Comparison of ENCODE assay signal across 2 cellular contexts in the genomic region with DNA sequence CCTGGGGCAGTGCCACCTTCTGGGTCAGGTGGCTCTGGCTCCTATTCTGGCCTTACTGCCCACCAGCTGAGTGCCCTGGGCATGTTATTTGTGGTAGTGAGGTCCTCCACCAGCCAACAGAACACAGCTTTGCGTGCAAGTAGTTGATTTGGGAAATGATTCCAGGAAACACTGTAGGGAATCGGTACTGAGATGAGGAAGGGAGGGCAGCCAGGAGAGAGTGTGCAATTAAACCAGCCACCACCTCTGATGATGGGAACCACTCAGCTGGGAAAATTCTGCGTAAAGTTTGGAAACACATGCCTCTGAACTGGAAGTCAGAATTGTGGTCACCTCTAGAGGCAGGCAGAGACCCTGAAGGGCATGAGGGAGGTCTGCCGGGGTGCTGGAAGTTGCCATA.
TF ChIP-seq lines count a peak whose summit lies in the region.

No MANE protein-coding gene starts in this region.

TF ChIP-seq in A549, 52 proteins besides CTCF, POLR2A, EP300 and RAD21:
- TF ChIP-seq, protein P1, sequence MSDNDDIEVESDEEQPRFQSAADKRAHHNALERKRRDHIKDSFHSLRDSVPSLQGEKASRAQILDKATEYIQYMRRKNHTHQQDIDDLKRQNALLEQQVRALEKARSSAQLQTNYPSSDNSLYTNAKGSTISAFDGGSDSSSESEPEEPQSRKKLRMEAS (IDR thresholded peaks at IDR 0.05) = no peak
- TF ChIP-seq ZSCAN20 (CRISPR knock-in tag; IDR thresholded peaks at IDR 0.05) (no peak), HOXB13 (CRISPR knock-in tag; IDR thresholded peaks at IDR 0.05; ENCODE audit: low read depth) (no peak), JUN (IDR thresholded peaks at IDR 0.05) (no peak), MAZ (IDR thresholded peaks at IDR 0.05; ENCODE audit: borderline replicate concordance, low read depth, low read length) (no peak), SREBF2 (IDR thresholded peaks at IDR 0.05) (no peak)
- TF ChIP-seq, protein P2, sequence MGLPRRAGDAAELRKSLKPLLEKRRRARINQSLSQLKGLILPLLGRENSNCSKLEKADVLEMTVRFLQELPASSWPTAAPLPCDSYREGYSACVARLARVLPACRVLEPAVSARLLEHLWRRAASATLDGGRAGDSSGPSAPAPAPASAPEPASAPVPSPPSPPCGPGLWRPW (IDR thresholded peaks at IDR 0.05) = no peak
TF ChIP-seq in A549: peak in this region for 0.

TF ChIP-seq in IMR-90, 13 proteins besides CTCF, POLR2A, EP300 and RAD21:
- TF ChIP-seq CEBPB (IDR thresholded peaks at IDR 0.05; ENCODE audit: low read depth, low read length) = no peak
- TF ChIP-seq, protein P3, sequence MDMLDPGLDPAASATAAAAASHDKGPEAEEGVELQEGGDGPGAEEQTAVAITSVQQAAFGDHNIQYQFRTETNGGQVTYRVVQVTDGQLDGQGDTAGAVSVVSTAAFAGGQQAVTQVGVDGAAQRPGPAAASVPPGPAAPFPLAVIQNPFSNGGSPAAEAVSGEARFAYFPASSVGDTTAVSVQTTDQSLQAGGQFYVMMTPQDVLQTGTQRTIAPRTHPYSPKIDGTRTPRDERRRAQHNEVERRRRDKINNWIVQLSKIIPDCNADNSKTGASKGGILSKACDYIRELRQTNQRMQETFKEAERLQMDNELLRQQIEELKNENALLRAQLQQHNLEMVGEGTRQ (IDR thresholded peaks at IDR 0.05; ENCODE audit: low read depth, low read length) = no peak
- no peak for TF ChIP-seq MXI1 (IDR thresholded peaks at IDR 0.05; ENCODE audit: borderline replicate concordance, low read depth, low read length)
- TF ChIP-seq NFE2L2 (IDR thresholded peaks at IDR 0.05; ENCODE audit: low read depth, low read length) = no peak
- no peak for TF ChIP-seq CHD1 (IDR thresholded peaks at IDR 0.05; ENCODE audit: low read depth, low read length)
- TF ChIP-seq, protein P4, sequence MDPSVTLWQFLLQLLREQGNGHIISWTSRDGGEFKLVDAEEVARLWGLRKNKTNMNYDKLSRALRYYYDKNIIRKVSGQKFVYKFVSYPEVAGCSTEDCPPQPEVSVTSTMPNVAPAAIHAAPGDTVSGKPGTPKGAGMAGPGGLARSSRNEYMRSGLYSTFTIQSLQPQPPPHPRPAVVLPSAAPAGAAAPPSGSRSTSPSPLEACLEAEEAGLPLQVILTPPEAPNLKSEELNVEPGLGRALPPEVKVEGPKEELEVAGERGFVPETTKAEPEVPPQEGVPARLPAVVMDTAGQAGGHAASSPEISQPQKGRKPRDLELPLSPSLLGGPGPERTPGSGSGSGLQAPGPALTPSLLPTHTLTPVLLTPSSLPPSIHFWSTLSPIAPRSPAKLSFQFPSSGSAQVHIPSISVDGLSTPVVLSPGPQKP (IDR thresholded peaks at IDR 0.05; ENCODE audit: borderline replicate concordance, low read depth, low read length) = no peak
- TF ChIP-seq RCOR1 (IDR thresholded peaks at IDR 0.05; ENCODE audit: insufficient replicate concordance, low read length) = no peak
- no peak for TF ChIP-seq RFX5 (IDR thresholded peaks at IDR 0.05; ENCODE audit: low read depth, low read length)
- no peak for TF ChIP-seq FOS (IDR thresholded peaks at IDR 0.05; ENCODE audit: low read depth, low read length)
- no peak for TF ChIP-seq MAFK (IDR thresholded peaks at IDR 0.05; ENCODE audit: low read depth, low read length)
- TF ChIP-seq BHLHE40 (IDR thresholded peaks at IDR 0.05; ENCODE audit: low read depth, low read length) = no peak
- no peak for TF ChIP-seq SMC3 (IDR thresholded peaks at IDR 0.05; ENCODE audit: low read depth, low read length)
